8 cellular contexts compared by ENCODE assay signal in genomic region chr9:133144887-133145466, GRCh38. TPM values are rescaled to one million over a fixed set of nuclear protein-coding genes. Genes with fewer than 3 reads are reported as not detected.
A peak's percentile ranks its signal among the peaks of the same experiment; 100 is the strongest.
DNase-seq lines count a peak whose midpoint lies in the region; TF ChIP-seq lines count a peak whose summit lies in the region.

No MANE protein-coding gene starts in this region.

- no peak for TF ChIP-seq CTCF in GM12875 (IDR thresholded peaks at IDR 0.05; ENCODE audit: borderline replicate concordance, insufficient read depth, low read depth, low read length)
- TF ChIP-seq CTCF in PC-9 (conservative IDR thresholded peaks at IDR 0.05) = no peak
- TF ChIP-seq CTCF in retinal pigment epithelial cell (conservative IDR thresholded peaks at IDR 0.05; ENCODE audit: low read depth, low read length) = no peak

- no peak for DNase-seq in PC-9
- no peak for DNase-seq in effector memory CD4-positive, alpha-beta T cell
- no peak for DNase-seq in retinal pigment epithelial cell (ENCODE audit: low read depth)
- no peak for DNase-seq in NCI-H2196 treated with DMSO at 0.1 percent for 48 hours (lab: John Stamatoyannopoulos, UW; ENCODE audit: unreplicated experiment)
- no peak for DNase-seq in NCI-H2171 treated with DMSO at 0.1 percent for 48 hours (lab: John Stamatoyannopoulos, UW)
- no peak for DNase-seq in NCI-H748 treated with DMSO at 0.1 percent for 48 hours (lab: John Stamatoyannopoulos, UW)
- DNase-seq in NCI-H146 (lab: John Stamatoyannopoulos, UW) = no peak

- H2AFZ ChIP-seq in PC-9 = no peak overlapping the region

- no peaks in the 10 kb centered on the region for H3K36me3 ChIP-seq in PC-9 (ENCODE audit: low read depth)
- peaks cover 8% of the 10 kb centered on the region for H3K36me3 ChIP-seq in effector memory CD4-positive, alpha-beta T cell (ENCODE audit: control insufficient read depth, insufficient read depth, low read length)

- intact Hi-C loops in PC-9 (cut with micrococcal nuclease; ENCODE audit: unreplicated experiment) = loop anchor here (1.0 kb wide), 5 partner anchors 10 to 104 kb away; partner anchors contain the start of gene RALGDS

- BruUV-seq in PC-9 (replicated peaks; lab: Mats Ljungman, UMichigan) = no TSS peak

- peaks cover 32% of the 10 kb centered on the region for H3K79me2 ChIP-seq in PC-9 (ENCODE audit: low read depth)

- CTCF ChIA-PET in PC-9 (lab: Charles Lee) = interaction anchor here (0.6 to 2.5 kb wide), 7 partner anchors 10 to 86 kb away, joined by 3 to 36 read pairs (median 15); no protein-coding TSS in a partner anchor

- peaks cover 22% of the 10 kb centered on the region; the same call in 1 of the 2 replicates for H3F3A ChIP-seq in PC-9 (ENCODE audit: insufficient read depth, low read depth)

- peaks cover 32% of the 10 kb centered on the region for H3K4me1 ChIP-seq in PC-9 (replicated peaks; ENCODE audit: insufficient read depth)
- peaks cover 74% of the 10 kb centered on the region for H3K4me1 ChIP-seq in effector memory CD4-positive, alpha-beta T cell (ENCODE audit: control insufficient read depth, insufficient read depth, low read length, poor library complexity, severe bottlenecking)

- H3K4me3 ChIP-seq in GM12875 (ENCODE audit: low read depth, low read length) (peak overlapping the region; percentile 3), PC-9 (peak overlapping the region; percentile 29; the same call in 1 of the 2 replicates), retinal pigment epithelial cell (ENCODE audit: low read length) (peak overlapping the region; percentile 26)
- no peak overlapping the region for H3K4me3 ChIP-seq in effector memory CD4-positive, alpha-beta T cell (ENCODE audit: insufficient read depth, low read depth, low read length, poor library complexity, severe bottlenecking)

- H3K9me2 ChIP-seq in PC-9 (ENCODE audit: insufficient read depth) = no peaks in the 10 kb centered on the region

- H3K9me3 ChIP-seq in PC-9 (ENCODE audit: insufficient read depth, low read depth) = no peaks in the 10 kb centered on the region
- H3K9me3 ChIP-seq in effector memory CD4-positive, alpha-beta T cell (ENCODE audit: control insufficient read depth, low read length) = no peaks in the 10 kb centered on the region

- H3K27ac ChIP-seq in PC-9 = no peak overlapping the region
- peak overlapping the region; percentile 98 for H3K27ac ChIP-seq in effector memory CD4-positive, alpha-beta T cell (ENCODE audit: insufficient read depth, low read length, poor library complexity, severe bottlenecking)

- H4K20me1 ChIP-seq in PC-9 (ENCODE audit: insufficient read depth) = peaks cover 33% of the 10 kb centered on the region

- peak overlapping the region; percentile 71 for H3K4me2 ChIP-seq in PC-9

- no peaks in the 10 kb centered on the region for H3K27me3 ChIP-seq in PC-9 (ENCODE audit: insufficient read depth, low read depth)
- no peaks in the 10 kb centered on the region for H3K27me3 ChIP-seq in effector memory CD4-positive, alpha-beta T cell (replicated peaks; ENCODE audit: control insufficient read depth, insufficient read depth, low read length, poor library complexity, severe bottlenecking)

- POLR2A ChIA-PET in PC-9 (lab: Charles Lee; ENCODE audit: unreplicated experiment) = interaction anchor here (0.8 kb wide), 1 partner anchor 11 kb away, joined by 3 read pairs; no protein-coding TSS in a partner anchor

RNA-seq across cellular contexts. Expression of gene GBGT1, which starts 18.7 kb away (rescaled TPM):
- 1.2 and 3.0 TPM in 2 replicates for total RNA-seq in PC-9 (2021)

RNA-seq across cellular contexts. Expression of gene RALGDS, which starts 23.9 kb away (rescaled TPM):
- 24.8 and 30.0 TPM in 2 replicates for total RNA-seq in PC-9 (2021)
